Comparison of ENCODE assay signal across 1 cellular context in the genomic region with DNA sequence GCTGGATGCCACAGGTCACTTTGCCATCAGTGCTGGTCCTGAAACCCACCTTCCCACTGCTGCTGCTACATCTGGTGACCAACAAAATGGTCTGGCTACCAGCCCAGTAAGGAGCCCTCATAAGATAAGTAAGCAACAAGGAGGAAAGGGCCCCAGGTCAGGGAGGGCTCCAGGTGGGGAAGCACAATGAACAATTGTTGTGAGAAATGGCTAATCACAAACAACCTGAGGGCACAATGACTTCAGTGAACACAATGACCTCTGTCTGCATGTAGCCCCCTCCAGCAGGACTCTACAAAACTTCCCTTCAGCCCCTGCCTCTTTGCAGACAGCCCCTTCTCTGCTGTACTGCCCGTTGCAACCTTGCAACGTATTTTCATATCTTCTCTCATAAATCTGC.
TF ChIP-seq lines count a peak whose summit lies in the region.

No MANE protein-coding gene starts in this region.

TF ChIP-seq in IMR-90, 13 proteins besides CTCF, POLR2A, EP300 and RAD21:
- TF ChIP-seq NFE2L2 (IDR thresholded peaks at IDR 0.05; ENCODE audit: low read depth, low read length) = no peak
- no peak for TF ChIP-seq ELK1 (IDR thresholded peaks at IDR 0.05; ENCODE audit: borderline replicate concordance, low read depth, low read length)
- no peak for TF ChIP-seq CHD1 (IDR thresholded peaks at IDR 0.05; ENCODE audit: low read depth, low read length)
- no peak for TF ChIP-seq MXI1 (IDR thresholded peaks at IDR 0.05; ENCODE audit: borderline replicate concordance, low read depth, low read length)
- no peak for TF ChIP-seq RFX5 (IDR thresholded peaks at IDR 0.05; ENCODE audit: low read depth, low read length)
- no peak for TF ChIP-seq SMC3 (IDR thresholded peaks at IDR 0.05; ENCODE audit: low read depth, low read length)
- no peak for TF ChIP-seq MAFK (IDR thresholded peaks at IDR 0.05; ENCODE audit: low read depth, low read length)
- TF ChIP-seq CEBPB (IDR thresholded peaks at IDR 0.05; ENCODE audit: low read depth, low read length) = no peak
- no peak for TF ChIP-seq FOS (IDR thresholded peaks at IDR 0.05; ENCODE audit: low read depth, low read length)
- TF ChIP-seq BHLHE40 (IDR thresholded peaks at IDR 0.05; ENCODE audit: low read depth, low read length) = no peak
